Comparison of ENCODE assay signal across 1 cellular context in genomic region chr3:174440741-174441587, GRCh38.
A peak's percentile ranks its signal among the peaks of the same experiment; 100 is the strongest.
TF ChIP-seq lines count a peak whose summit lies in the region.

No MANE protein-coding gene starts in this region.

TF ChIP-seq in K562, 482 proteins besides CTCF, POLR2A, EP300 and RAD21 (continued from another document):
- TF ChIP-seq ZBTB11 (CRISPR knock-in tag; IDR thresholded peaks at IDR 0.05) = no peak
- TF ChIP-seq ZNF583 (CRISPR knock-in tag; IDR thresholded peaks at IDR 0.05) = no peak
- TF ChIP-seq PCBP1 (IDR thresholded peaks at IDR 0.05; ENCODE audit: low read depth, low read length, poor library complexity, severe bottlenecking) = peak; percentile 57
- no peak for TF ChIP-seq ILF3 (IDR thresholded peaks at IDR 0.05; ENCODE audit: borderline replicate concordance)
- TF ChIP-seq POLR2AphosphoS2 (IDR thresholded peaks at IDR 0.05; ENCODE audit: low read length) = no peak
- peak; percentile 81 for TF ChIP-seq RBFOX2 (IDR thresholded peaks at IDR 0.05; ENCODE audit: low read depth, low read length)
- TF ChIP-seq, protein P1, sequence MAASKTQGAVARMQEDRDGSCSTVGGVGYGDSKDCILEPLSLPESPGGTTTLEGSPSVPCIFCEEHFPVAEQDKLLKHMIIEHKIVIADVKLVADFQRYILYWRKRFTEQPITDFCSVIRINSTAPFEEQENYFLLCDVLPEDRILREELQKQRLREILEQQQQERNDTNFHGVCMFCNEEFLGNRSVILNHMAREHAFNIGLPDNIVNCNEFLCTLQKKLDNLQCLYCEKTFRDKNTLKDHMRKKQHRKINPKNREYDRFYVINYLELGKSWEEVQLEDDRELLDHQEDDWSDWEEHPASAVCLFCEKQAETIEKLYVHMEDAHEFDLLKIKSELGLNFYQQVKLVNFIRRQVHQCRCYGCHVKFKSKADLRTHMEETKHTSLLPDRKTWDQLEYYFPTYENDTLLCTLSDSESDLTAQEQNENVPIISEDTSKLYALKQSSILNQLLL (CRISPR knock-in tag; IDR thresholded peaks at IDR 0.05; ENCODE audit: borderline replicate concordance) = no peak
- TF ChIP-seq PHF8 (IDR thresholded peaks at IDR 0.05; ENCODE audit: borderline replicate concordance, low read length) = peak; percentile 66; the same call in 1 of the 2 replicates
- TF ChIP-seq, protein P2, sequence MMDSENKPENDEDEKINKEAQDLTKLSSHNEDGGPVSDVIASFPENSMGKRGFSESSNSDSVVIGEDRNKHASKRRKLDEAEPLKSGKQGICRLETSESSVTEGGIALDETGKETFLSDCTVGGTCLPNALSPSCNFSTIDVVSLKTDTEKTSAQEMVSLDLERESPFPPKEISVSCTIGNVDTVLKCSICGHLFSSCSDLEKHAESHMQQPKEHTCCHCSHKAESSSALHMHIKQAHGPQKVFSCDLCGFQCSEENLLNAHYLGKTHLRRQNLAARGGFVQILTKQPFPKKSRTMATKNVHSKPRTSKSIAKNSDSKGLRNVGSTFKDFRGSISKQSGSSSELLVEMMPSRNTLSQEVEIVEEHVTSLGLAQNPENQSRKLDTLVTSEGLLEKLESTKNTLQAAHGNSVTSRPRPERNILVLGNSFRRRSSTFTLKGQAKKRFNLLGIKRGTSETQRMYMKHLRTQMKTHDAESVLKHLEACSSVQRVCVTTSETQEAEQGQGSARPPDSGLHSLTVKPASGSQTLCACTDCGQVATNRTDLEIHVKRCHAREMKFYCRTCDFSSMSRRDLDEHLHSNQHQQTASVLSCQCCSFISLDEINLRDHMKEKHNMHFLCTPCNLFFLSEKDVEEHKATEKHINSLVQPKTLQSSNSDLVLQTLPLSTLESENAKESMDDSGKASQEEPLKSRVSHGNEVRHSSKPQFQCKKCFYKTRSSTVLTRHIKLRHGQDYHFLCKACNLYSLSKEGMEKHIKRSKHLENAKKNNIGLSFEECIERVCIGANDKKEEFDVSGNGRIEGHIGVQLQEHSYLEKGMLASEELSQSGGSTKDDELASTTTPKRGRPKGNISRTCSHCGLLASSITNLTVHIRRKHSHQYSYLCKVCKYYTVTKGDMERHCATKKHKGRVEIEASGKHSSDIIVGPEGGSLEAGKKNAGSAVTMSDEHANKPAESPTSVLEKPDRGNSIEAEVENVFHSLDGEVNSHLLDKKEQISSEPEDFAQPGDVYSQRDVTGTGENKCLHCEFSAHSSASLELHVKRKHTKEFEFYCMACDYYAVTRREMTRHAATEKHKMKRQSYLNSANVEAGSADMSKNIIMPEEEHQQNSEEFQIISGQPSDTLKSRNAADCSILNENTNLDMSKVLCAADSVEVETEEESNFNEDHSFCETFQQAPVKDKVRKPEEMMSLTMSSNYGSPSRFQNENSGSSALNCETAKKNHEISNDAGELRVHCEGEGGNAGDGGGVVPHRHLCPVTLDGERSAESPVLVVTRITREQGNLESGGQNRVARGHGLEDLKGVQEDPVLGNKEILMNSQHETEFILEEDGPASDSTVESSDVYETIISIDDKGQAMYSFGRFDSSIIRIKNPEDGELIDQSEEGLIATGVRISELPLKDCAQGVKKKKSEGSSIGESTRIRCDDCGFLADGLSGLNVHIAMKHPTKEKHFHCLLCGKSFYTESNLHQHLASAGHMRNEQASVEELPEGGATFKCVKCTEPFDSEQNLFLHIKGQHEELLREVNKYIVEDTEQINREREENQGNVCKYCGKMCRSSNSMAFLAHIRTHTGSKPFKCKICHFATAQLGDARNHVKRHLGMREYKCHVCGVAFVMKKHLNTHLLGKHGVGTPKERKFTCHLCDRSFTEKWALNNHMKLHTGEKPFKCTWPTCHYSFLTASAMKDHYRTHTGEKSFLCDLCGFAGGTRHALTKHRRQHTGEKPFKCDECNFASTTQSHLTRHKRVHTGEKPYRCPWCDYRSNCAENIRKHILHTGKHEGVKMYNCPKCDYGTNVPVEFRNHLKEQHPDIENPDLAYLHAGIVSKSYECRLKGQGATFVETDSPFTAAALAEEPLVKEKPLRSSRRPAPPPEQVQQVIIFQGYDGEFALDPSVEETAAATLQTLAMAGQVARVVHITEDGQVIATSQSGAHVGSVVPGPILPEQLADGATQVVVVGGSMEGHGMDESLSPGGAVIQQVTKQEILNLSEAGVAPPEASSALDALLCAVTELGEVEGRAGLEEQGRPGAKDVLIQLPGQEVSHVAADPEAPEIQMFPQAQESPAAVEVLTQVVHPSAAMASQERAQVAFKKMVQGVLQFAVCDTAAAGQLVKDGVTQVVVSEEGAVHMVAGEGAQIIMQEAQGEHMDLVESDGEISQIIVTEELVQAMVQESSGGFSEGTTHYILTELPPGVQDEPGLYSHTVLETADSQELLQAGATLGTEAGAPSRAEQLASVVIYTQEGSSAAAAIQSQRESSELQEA (IDR thresholded peaks at IDR 0.05; ENCODE audit: low read depth) = peak; percentile 82
- TF ChIP-seq, protein P3, sequence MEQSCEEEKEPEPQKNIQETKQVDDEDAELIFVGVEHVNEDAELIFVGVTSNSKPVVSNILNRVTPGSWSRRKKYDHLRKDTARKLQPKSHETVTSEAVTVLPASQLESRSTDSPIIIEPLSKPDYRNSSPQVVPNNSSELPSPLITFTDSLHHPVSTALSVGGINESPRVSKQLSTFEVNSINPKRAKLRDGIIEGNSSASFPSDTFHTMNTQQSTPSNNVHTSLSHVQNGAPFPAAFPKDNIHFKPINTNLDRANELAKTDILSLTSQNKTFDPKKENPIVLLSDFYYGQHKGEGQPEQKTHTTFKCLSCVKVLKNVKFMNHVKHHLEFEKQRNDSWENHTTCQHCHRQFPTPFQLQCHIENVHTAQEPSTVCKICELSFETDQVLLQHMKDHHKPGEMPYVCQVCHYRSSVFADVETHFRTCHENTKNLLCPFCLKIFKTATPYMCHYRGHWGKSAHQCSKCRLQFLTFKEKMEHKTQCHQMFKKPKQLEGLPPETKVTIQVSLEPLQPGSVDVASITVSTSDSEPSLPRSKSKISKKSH (CRISPR knock-in tag; IDR thresholded peaks at IDR 0.05) = no peak
- peak in 1 of 2 experiments; percentile 65; a peak in 1 of 4 replicates for TF ChIP-seq TEAD1 (CRISPR knock-in tag; IDR thresholded peaks at IDR 0.05)
- 0 out of 2 replicates have a peak, but pooled peaks have one; percentile 29 for TF ChIP-seq ZNF766 (CRISPR knock-in tag; conservative IDR thresholded peaks at IDR 0.05)
- 0 out of 4 replicates have a peak, but pooled peaks of 1 of the 2 experiments have one; percentile 45 for TF ChIP-seq MAZ (CRISPR knock-in tag; conservative IDR thresholded peaks at IDR 0.05 in 1 of 2, IDR thresholded peaks at IDR 0.05 in 1 of 2)
- no peak for TF ChIP-seq PPARD (CRISPR knock-in tag; IDR thresholded peaks at IDR 0.05)
- peak; percentile 61; the same call in 1 of the 2 replicates for TF ChIP-seq SMAD4 (CRISPR knock-in tag; conservative IDR thresholded peaks at IDR 0.05)
- no peak for TF ChIP-seq NR2C2 (CRISPR knock-in tag; IDR thresholded peaks at IDR 0.05)
- TF ChIP-seq NR2C2 (tag; IDR thresholded peaks at IDR 0.05) = peak; percentile 59
- TF ChIP-seq CREM (IDR thresholded peaks at IDR 0.05; ENCODE audit: low read depth) = peak; percentile 53; the same call in 1 of the 2 replicates
- no peak for TF ChIP-seq SIX5 (IDR thresholded peaks at IDR 0.05; ENCODE audit: borderline replicate concordance in 1 of 2, insufficient read depth in 1 of 2, low read depth in 1 of 2, low read length in 2 of 2)
- TF ChIP-seq, protein P4, sequence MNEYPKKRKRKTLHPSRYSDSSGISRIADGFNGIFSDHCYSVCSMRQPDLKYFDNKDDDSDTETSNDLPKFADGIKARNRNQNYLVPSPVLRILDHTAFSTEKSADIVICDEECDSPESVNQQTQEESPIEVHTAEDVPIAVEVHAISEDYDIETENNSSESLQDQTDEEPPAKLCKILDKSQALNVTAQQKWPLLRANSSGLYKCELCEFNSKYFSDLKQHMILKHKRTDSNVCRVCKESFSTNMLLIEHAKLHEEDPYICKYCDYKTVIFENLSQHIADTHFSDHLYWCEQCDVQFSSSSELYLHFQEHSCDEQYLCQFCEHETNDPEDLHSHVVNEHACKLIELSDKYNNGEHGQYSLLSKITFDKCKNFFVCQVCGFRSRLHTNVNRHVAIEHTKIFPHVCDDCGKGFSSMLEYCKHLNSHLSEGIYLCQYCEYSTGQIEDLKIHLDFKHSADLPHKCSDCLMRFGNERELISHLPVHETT (CRISPR knock-in tag; conservative IDR thresholded peaks at IDR 0.05 in 1 of 2, IDR thresholded peaks at IDR 0.05 in 1 of 2) = peak in 1 of 2 experiments; percentile 51; a peak in 1 of 4 replicates
- TF ChIP-seq HDAC2 (IDR thresholded peaks at IDR 0.05) = no peak
- TF ChIP-seq ZNF124 (CRISPR knock-in tag; IDR thresholded peaks at IDR 0.05) = no peak
- TF ChIP-seq GMEB1 (CRISPR knock-in tag; IDR thresholded peaks at IDR 0.05) = peak; percentile 42; the same call in 1 of the 2 replicates
- TF ChIP-seq, protein P5, sequence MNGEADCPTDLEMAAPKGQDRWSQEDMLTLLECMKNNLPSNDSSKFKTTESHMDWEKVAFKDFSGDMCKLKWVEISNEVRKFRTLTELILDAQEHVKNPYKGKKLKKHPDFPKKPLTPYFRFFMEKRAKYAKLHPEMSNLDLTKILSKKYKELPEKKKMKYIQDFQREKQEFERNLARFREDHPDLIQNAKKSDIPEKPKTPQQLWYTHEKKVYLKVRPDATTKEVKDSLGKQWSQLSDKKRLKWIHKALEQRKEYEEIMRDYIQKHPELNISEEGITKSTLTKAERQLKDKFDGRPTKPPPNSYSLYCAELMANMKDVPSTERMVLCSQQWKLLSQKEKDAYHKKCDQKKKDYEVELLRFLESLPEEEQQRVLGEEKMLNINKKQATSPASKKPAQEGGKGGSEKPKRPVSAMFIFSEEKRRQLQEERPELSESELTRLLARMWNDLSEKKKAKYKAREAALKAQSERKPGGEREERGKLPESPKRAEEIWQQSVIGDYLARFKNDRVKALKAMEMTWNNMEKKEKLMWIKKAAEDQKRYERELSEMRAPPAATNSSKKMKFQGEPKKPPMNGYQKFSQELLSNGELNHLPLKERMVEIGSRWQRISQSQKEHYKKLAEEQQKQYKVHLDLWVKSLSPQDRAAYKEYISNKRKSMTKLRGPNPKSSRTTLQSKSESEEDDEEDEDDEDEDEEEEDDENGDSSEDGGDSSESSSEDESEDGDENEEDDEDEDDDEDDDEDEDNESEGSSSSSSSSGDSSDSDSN (IDR thresholded peaks at IDR 0.05; ENCODE audit: borderline replicate concordance in 1 of 2, low read depth in 2 of 2, low read length in 2 of 2) = peak in 1 of 2 experiments; percentile 43; a peak in 1 of 4 replicates
- TF ChIP-seq NRF1 (conservative IDR thresholded peaks at IDR 0.05 in 1 of 2, IDR thresholded peaks at IDR 0.05 in 1 of 2) = peak; percentile 46 to 56; a peak in 3 of 4 replicates
- no peak for TF ChIP-seq SUPT5H (IDR thresholded peaks at IDR 0.05)
- TF ChIP-seq, protein P6, sequence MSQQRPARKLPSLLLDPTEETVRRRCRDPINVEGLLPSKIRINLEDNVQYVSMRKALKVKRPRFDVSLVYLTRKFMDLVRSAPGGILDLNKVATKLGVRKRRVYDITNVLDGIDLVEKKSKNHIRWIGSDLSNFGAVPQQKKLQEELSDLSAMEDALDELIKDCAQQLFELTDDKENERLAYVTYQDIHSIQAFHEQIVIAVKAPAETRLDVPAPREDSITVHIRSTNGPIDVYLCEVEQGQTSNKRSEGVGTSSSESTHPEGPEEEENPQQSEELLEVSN (IDR thresholded peaks at IDR 0.05; ENCODE audit: borderline replicate concordance in 1 of 2, extremely low read depth in 1 of 2, insufficient read depth in 1 of 2, insufficient read length in 1 of 2, low read depth in 1 of 2, low read length in 1 of 2, poor library complexity in 1 of 2, severe bottlenecking in 1 of 2) = peak in 1 of 2 experiments; percentile 84
- TF ChIP-seq KLF13 (tag; IDR thresholded peaks at IDR 0.05; ENCODE audit: borderline replicate concordance, low read depth) = 0 out of 2 replicates have a peak, but pooled peaks have one; percentile 17
- TF ChIP-seq, protein P7, sequence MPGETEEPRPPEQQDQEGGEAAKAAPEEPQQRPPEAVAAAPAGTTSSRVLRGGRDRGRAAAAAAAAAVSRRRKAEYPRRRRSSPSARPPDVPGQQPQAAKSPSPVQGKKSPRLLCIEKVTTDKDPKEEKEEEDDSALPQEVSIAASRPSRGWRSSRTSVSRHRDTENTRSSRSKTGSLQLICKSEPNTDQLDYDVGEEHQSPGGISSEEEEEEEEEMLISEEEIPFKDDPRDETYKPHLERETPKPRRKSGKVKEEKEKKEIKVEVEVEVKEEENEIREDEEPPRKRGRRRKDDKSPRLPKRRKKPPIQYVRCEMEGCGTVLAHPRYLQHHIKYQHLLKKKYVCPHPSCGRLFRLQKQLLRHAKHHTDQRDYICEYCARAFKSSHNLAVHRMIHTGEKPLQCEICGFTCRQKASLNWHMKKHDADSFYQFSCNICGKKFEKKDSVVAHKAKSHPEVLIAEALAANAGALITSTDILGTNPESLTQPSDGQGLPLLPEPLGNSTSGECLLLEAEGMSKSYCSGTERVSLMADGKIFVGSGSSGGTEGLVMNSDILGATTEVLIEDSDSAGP (CRISPR knock-in tag; IDR thresholded peaks at IDR 0.05) = no peak
- TF ChIP-seq FIP1L1 (IDR thresholded peaks at IDR 0.05; ENCODE audit: low read depth, low read length, poor library complexity, severe bottlenecking) = peak; percentile 49
TF ChIP-seq in K562: peak in this region for 34.
